In genomic region chr22:33569547-33569946, GRCh38 we compare ENCODE assay signal across 19 cellular contexts.
A peak's percentile ranks its signal among the peaks of the same experiment; 100 is the strongest.
DNase-seq lines count a peak whose midpoint lies in the region; ATAC-seq and TF ChIP-seq lines count a peak whose summit lies in the region.
"Had no signal": no experiment of that assay in that cellular context is flagged by ENCODE, and none has a peak within 500 bp of the region (broad histone marks: within the 10 kb centered on the region; RNA-seq: fewer than 3 reads in every experiment).

No MANE protein-coding gene starts in this region.

- H3K9me2 ChIP-seq in OCI-LY1 (ENCODE audit: low read depth, low read length) = no peaks in the 10 kb centered on the region

- H3K79me2 ChIP-seq in OCI-LY1 (ENCODE audit: insufficient read depth, low read length) = no peaks in the 10 kb centered on the region

- H3K4me2 ChIP-seq in OCI-LY1 (ENCODE audit: low read length) = peak overlapping the region; percentile 65

- H3K9ac ChIP-seq in OCI-LY1 (ENCODE audit: low read length) (peak overlapping the region; percentile 43; the same call in 1 of the 2 replicates), iPS-20b (ENCODE audit: low read depth, low read length) (peak overlapping the region; percentile 37; the same call in 1 of the 2 replicates)

- H3K27me3 Mint-ChIP-seq in stimulated activated naive B cell treated with anti-CD40 and anti-IgM and Interleukin-4, amounts not matched to agents 10 μg/mL and 1 μg/mL and 100 μg/mL, for 72 hours = no peaks in the 10 kb centered on the region
- H3K27me3 Mint-ChIP-seq: T-helper 17 cell had no signal

- H3K27ac Mint-ChIP-seq in stimulated activated naive B cell treated with anti-CD40 and anti-IgM and Interleukin-4, amounts not matched to agents 10 μg/mL and 1 μg/mL and 100 μg/mL, for 72 hours = peak overlapping the region; percentile 82
- H3K27ac Mint-ChIP-seq: T-helper 17 cell had no signal

- peaks cover 72% of the 10 kb centered on the region for H3K4me1 ChIP-seq in OCI-LY1 (ENCODE audit: insufficient read depth, low read length, severe bottlenecking)
- H3K4me1 ChIP-seq in iPS-20b (ENCODE audit: insufficient read depth, low read length) = peaks cover 21% of the 10 kb centered on the region
- H3K4me1 ChIP-seq: BE2C had no signal

- intact Hi-C loops in head of caudate nucleus (cut with DNase I) = no loop called here

- H3K36me3 Mint-ChIP-seq in stimulated activated naive B cell treated with anti-CD40 and anti-IgM and Interleukin-4, amounts not matched to agents 10 μg/mL and 1 μg/mL and 100 μg/mL, for 72 hours = peaks cover 8 to 27% of the 10 kb centered on the region in 2 donors

- H3K27ac ChIP-seq in OCI-LY1 (ENCODE audit: low read depth, low read length, poor library complexity, severe bottlenecking) (peak overlapping the region; percentile 91), iPS-20b (ENCODE audit: low read length) (no peak overlapping the region)
- H3K27ac ChIP-seq: 22Rv1, esophagus muscularis mucosa had no signal

- TF ChIP-seq CTCF in OCI-LY1 (IDR thresholded peaks at IDR 0.05; ENCODE audit: low read length) = no peak

- ATAC-seq in stimulated activated naive B cell treated with anti-CD40 and anti-IgM and Interleukin-4, amounts not matched to agents 10 μg/mL and 1 μg/mL and 100 μg/mL, for 72 hours (replicated peaks) = no peak
- ATAC-seq: Right ventricle myocardium inferior, T-helper 17 cell had no signal

- no peaks in the 10 kb centered on the region for H3K27me3 ChIP-seq in OCI-LY1 (ENCODE audit: insufficient read depth, low read length)
- H3K27me3 ChIP-seq in iPS-20b (ENCODE audit: insufficient read depth, low read length) = no peaks in the 10 kb centered on the region
- H3K27me3 ChIP-seq: BE2C, dorsolateral prefrontal cortex, esophagus muscularis mucosa had no signal

- no peaks in the 10 kb centered on the region for H4K20me1 ChIP-seq in OCI-LY1 (ENCODE audit: insufficient read depth, low read length)

- peaks cover 66 to 95% of the 10 kb centered on the region in 2 donors for H3K4me1 Mint-ChIP-seq in stimulated activated naive B cell treated with anti-CD40 and anti-IgM and Interleukin-4, amounts not matched to agents 10 μg/mL and 1 μg/mL and 100 μg/mL, for 72 hours
- H3K4me1 Mint-ChIP-seq: T-helper 17 cell had no signal

- H2AFZ ChIP-seq in OCI-LY1 (ENCODE audit: low read length) = no peak overlapping the region

- peak overlapping the region; percentile 43 to 78 for H3K4me3 Mint-ChIP-seq in stimulated activated naive B cell treated with anti-CD40 and anti-IgM and Interleukin-4, amounts not matched to agents 10 μg/mL and 1 μg/mL and 100 μg/mL, for 72 hours
- H3K4me3 Mint-ChIP-seq: T-helper 17 cell had no signal

- H3K9me3 ChIP-seq in OCI-LY1 (ENCODE audit: low read length) (no peaks in the 10 kb centered on the region), iPS-20b (ENCODE audit: insufficient read depth, low read depth, low read length) (no peaks in the 10 kb centered on the region)
- H3K9me3 ChIP-seq: BE2C, esophagus muscularis mucosa had no signal

- H3K4me3 ChIP-seq in OCI-LY1 (ENCODE audit: low read depth, low read length, poor library complexity, severe bottlenecking) (no peak overlapping the region), iPS-20b (ENCODE audit: low read length) (peak overlapping the region; percentile 52)
- H3K4me3 ChIP-seq: dorsolateral prefrontal cortex, esophagus muscularis mucosa had no signal

- peak in 2 of 3 experiments; percentile 7 to 51 for DNase-seq in NCI-H1417 (lab: John Stamatoyannopoulos, UW)
- DNase-seq in NCI-H1417 treated with DMSO at 0.1 percent for 48 hours (lab: John Stamatoyannopoulos, UW) = no peak
- no peak for DNase-seq in stimulated activated naive B cell treated with anti-CD40 and anti-IgM and Interleukin-4, amounts not matched to agents 10 μg/mL and 1 μg/mL and 100 μg/mL, for 72 hours
- no peak for DNase-seq in activated CD8-positive, alpha-beta memory T cell treated with anti-CD3 and anti-CD28 coated beads for 24 hours
- DNase-seq in head of caudate nucleus = no peak
- DNase-seq in OCI-M2 (lab: John Stamatoyannopoulos, UW; ENCODE audit: unreplicated experiment) = no peak
- DNase-seq: activated CD4-positive, CD25-positive, alpha-beta regulatory T cell; BE2C; Calu3; dorsolateral prefrontal cortex; glutamatergic neuron; NK-92 treated with Interleukin-12 subunit alpha and Interleukin-12 subunit beta, amount 100 ng/mL, for 24 hours; stimulated activated CD4-positive, alpha-beta T cell treated with anti-CD3 and anti-CD28 coated beads, Interleukin-12 subunit alpha, Interleukin-12 subunit beta, amount 100 ng/mL, for 4 hours; T-helper 17 cell had no signal

- peaks cover 3 to 4% of the 10 kb centered on the region in 2 donors for H3K9me3 Mint-ChIP-seq in stimulated activated naive B cell treated with anti-CD40 and anti-IgM and Interleukin-4, amounts not matched to agents 10 μg/mL and 1 μg/mL and 100 μg/mL, for 72 hours

- H3K36me3 ChIP-seq in OCI-LY1 (ENCODE audit: insufficient read depth, low read length) (no peaks in the 10 kb centered on the region), iPS-20b (ENCODE audit: insufficient read depth, low read depth, low read length) (no peaks in the 10 kb centered on the region)
- H3K36me3 ChIP-seq: BE2C, esophagus muscularis mucosa had no signal

- no peaks in the 10 kb centered on the region for H3F3A ChIP-seq in OCI-LY1 (ENCODE audit: insufficient read depth, low read length)

Comparison
In these comparisons a context has a peak if more than half of its experiments do, and no peak if none do; other contexts are left out.
1. DNase-seq: peak in NCI-H1417 (2 of 3); none in NCI-H1417 treated with DMSO at 0.1 percent for 48 hours (single experiment), stimulated activated naive B cell treated with anti-CD40 and anti-IgM and Interleukin-4, amounts not matched to agents 10 μg/mL and 1 μg/mL and 100 μg/mL, for 72 hours (single experiment), activated CD8-positive, alpha-beta memory T cell treated with anti-CD3 and anti-CD28 coated beads for 24 hours (single experiment), head of caudate nucleus (0 of 42) and OCI-M2 (single experiment).